8 cellular contexts compared by ENCODE assay signal in the genomic region with DNA sequence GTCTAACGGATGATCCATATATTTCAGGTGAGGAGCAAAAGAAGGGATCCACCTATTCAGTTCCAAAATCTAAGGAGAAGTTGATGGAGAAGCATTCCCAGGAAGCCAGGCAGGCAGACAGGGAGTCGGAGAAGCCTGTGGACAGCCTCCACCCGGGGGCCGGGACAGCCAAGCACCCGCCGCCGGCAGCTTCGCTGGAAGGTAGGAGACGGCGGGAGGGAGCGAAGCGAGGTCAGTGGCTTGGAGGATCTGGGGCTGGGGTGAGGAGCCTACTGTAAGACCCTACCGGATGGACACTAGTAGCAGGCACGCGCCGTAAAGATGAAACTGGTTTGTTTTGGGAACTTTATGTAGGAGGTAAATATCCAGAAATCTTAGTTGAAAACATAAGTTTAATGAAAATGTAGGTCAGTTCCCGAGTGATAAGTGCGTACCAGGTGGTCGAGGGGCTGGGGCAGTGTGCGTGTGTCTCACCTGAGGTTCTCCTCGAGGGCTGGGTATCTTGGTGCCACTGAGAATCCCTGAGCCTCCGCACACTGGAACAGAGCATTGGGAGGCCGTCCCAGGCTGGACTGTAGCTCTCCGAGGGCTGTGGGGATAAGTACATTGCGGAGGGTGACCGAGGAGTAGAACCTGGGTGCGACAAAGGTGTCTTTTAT. TPM values are rescaled to one million over a fixed set of nuclear protein-coding genes. Genes with fewer than 3 reads are reported as not detected.
A peak's percentile ranks its signal among the peaks of the same experiment; 100 is the strongest.
DNase-seq lines count a peak whose midpoint lies in the region; ATAC-seq and TF ChIP-seq lines count a peak whose summit lies in the region.

No MANE protein-coding gene starts in this region.

- H3K27ac ChIP-seq in HCT116 (ENCODE audit: low read depth, low read length) (peak overlapping the region; percentile 89), cardiac muscle cell (peak overlapping the region; percentile 0)

- no peak for TF ChIP-seq POLR2A in HCT116 (IDR thresholded peaks at IDR 0.05; ENCODE audit: borderline replicate concordance, extremely low read depth, insufficient read depth, insufficient read length)

- RAD21 ChIA-PET in HCT116 (lab: Charles Lee; ENCODE audit: low non-redundant PET in 1 of 2, low total read pairs in 2 of 2, uncharacterized antibody in 2 of 2, unreplicated experiment in 2 of 2) = no interaction called here

- TF ChIP-seq CTCF in BJ (IDR thresholded peaks at IDR 0.05; ENCODE audit: insufficient read depth, low read depth, low read length) (no peak), HCT116 (IDR thresholded peaks at IDR 0.05 in 2 of 3, conservative IDR thresholded peaks at IDR 0.05 in 1 of 3; ENCODE audit: borderline replicate concordance in 1 of 3, insufficient read depth in 1 of 3, low read depth in 2 of 3, low read length in 2 of 3) (no peak), cardiac muscle cell (IDR thresholded peaks at IDR 0.05; ENCODE audit: low read depth, low read length) (no peak), retinal pigment epithelial cell (conservative IDR thresholded peaks at IDR 0.05; ENCODE audit: low read depth, low read length) (no peak)

- intact Hi-C loops in HCT116 (cut with micrococcal nuclease) = no loop called here
- intact Hi-C loops in activated CD4-positive, alpha-beta memory T cell treated with anti-CD3 and anti-CD28 coated beads for 36 hours (cut with micrococcal nuclease) = loop anchor here (1.0 to 5.0 kb wide), 2 partner anchors 28 to 96 kb away; a partner anchor contains a TSS

- H3K27ac Mint-ChIP-seq in activated CD4-positive, alpha-beta memory T cell treated with anti-CD3 and anti-CD28 coated beads for 36 hours = peak overlapping the region; percentile 65

- DNase-seq in BJ (ENCODE audit: low read depth) = no peak
- DNase-seq in HCT116 (ENCODE audit: low read depth, low spot score) = no peak
- peak; percentile 33 for DNase-seq in activated CD4-positive, alpha-beta memory T cell treated with anti-CD3 and anti-CD28 coated beads for 36 hours
- DNase-seq in cardiac muscle cell (ENCODE audit: low read depth in 1 of 2, low spot score in 1 of 2) = peak; percentile 11 to 48
- DNase-seq in retinal pigment epithelial cell (ENCODE audit: low read depth) = no peak
- no peak for DNase-seq in SIG-M5 treated with dmso at 0.1 percent for 504 hours (lab: John Stamatoyannopoulos, UW; ENCODE audit: unreplicated experiment)

- ATAC-seq in HCT116 = peak; percentile 23
- no peak for ATAC-seq in HG02938 (IDR thresholded peaks at IDR 0.05; ENCODE audit: unreplicated experiment)
- ATAC-seq in HG02852 (IDR thresholded peaks at IDR 0.05; ENCODE audit: unreplicated experiment) = no peak

- H3K9me3 ChIP-seq in HCT116 (ENCODE audit: control insufficient read depth in 1 of 2, insufficient read depth in 1 of 2, low read depth in 1 of 2, low read length in 2 of 2) (no peaks in the 10 kb centered on the region), cardiac muscle cell (ENCODE audit: low read depth) (no peaks in the 10 kb centered on the region)

- H3K36me3 ChIP-seq in BJ (ENCODE audit: control insufficient read depth, insufficient read depth, low read length) (peaks cover 5% of the 10 kb centered on the region), HCT116 (ENCODE audit: control insufficient read depth in 1 of 2, insufficient read depth in 2 of 2, low read length in 2 of 2) (peaks cover 24 to 47% of the 10 kb centered on the region in 2 experiments), cardiac muscle cell (peaks cover 3% of the 10 kb centered on the region)

- H3K79me2 ChIP-seq in HCT116 (ENCODE audit: insufficient read depth, low read length) = peaks cover 80% of the 10 kb centered on the region

- no peaks in the 10 kb centered on the region for H3K27me3 Mint-ChIP-seq in activated CD4-positive, alpha-beta memory T cell treated with anti-CD3 and anti-CD28 coated beads for 36 hours

- peak overlapping the region; percentile 89 for H3K4me3 Mint-ChIP-seq in activated CD4-positive, alpha-beta memory T cell treated with anti-CD3 and anti-CD28 coated beads for 36 hours

- H2AFZ ChIP-seq in HCT116 (ENCODE audit: low read depth, low read length, poor library complexity, severe bottlenecking) = no peak overlapping the region

- POLR2A ChIA-PET in BJ (lab: Charles Lee) = no interaction called here
- POLR2A ChIA-PET in HCT116 (lab: Charles Lee) = interaction anchor here (1.9 kb wide), 1 partner anchor 56 kb away, joined by 6 read pairs; no protein-coding TSS in a partner anchor
- POLR2A ChIA-PET in activated CD4-positive, alpha-beta memory T cell treated with anti-CD3 and anti-CD28 coated beads for 36 hours (lab: Charles Lee) = interaction anchor here (0.6 to 1.1 kb wide), 3 partner anchors 33 to 150 kb away, joined by 3 to 5 read pairs (median 3); a partner anchor contains a TSS

- H3K27me3 ChIP-seq in BJ (ENCODE audit: control insufficient read depth, insufficient read depth, low read length) (no peaks in the 10 kb centered on the region), HCT116 (ENCODE audit: insufficient read depth, low read length) (no peaks in the 10 kb centered on the region), cardiac muscle cell (no peaks in the 10 kb centered on the region)

- no peaks in the 10 kb centered on the region for H3K9me2 ChIP-seq in HCT116 (ENCODE audit: insufficient read depth)

- peak overlapping the region; percentile 97 for H3K9ac ChIP-seq in HCT116 (ENCODE audit: low read length)

- H3K4me3 ChIP-seq in BJ (ENCODE audit: low read depth, low read length) (peak overlapping the region; percentile 84), HCT116 (replicated peaks in 1 of 2; ENCODE audit: low read depth in 1 of 2, low read length in 2 of 2) (peak overlapping the region; percentile 92 to 97), cardiac muscle cell (peak overlapping the region; percentile 90), retinal pigment epithelial cell (ENCODE audit: low read length) (peak overlapping the region; percentile 97)

- peaks cover 24% of the 10 kb centered on the region for H3K36me3 Mint-ChIP-seq in activated CD4-positive, alpha-beta memory T cell treated with anti-CD3 and anti-CD28 coated beads for 36 hours

- BruUV-seq in HCT116 (replicated peaks; lab: Mats Ljungman, UMichigan) = no TSS peak

- H3K9me3 Mint-ChIP-seq in activated CD4-positive, alpha-beta memory T cell treated with anti-CD3 and anti-CD28 coated beads for 36 hours = no peaks in the 10 kb centered on the region

- H3K4me1 ChIP-seq in HCT116 (ENCODE audit: control insufficient read depth in 1 of 2, insufficient read depth in 2 of 2, low read length in 2 of 2) = peaks cover 16 to 26% of the 10 kb centered on the region in 2 experiments; a peak in 3 of 4 replicates
- peaks cover 4% of the 10 kb centered on the region for H3K4me1 ChIP-seq in cardiac muscle cell (ENCODE audit: low read depth)

- TF ChIP-seq RAD21 in HCT116 (IDR thresholded peaks at IDR 0.05; ENCODE audit: low read depth) = no peak

- CTCF ChIA-PET in BJ (lab: Yijun Ruan, JAX) = interaction anchor here (2.2 kb wide), 1 partner anchor 203 kb away, joined by 4 read pairs; no protein-coding TSS in a partner anchor
- CTCF ChIA-PET in HCT116 (lab: Charles Lee) = interaction anchor here (1.1 to 2.5 kb wide), 2 partner anchors 10 to 44 kb away, joined by 3 to 6 read pairs; no protein-coding TSS in a partner anchor
- CTCF ChIA-PET in activated CD4-positive, alpha-beta memory T cell treated with anti-CD3 and anti-CD28 coated beads for 36 hours (lab: Charles Lee) = interaction anchor here (1.0 to 1.3 kb wide), 3 partner anchors 10 to 42 kb away, joined by 3 to 5 read pairs (median 5); no protein-coding TSS in a partner anchor

- H3K4me2 ChIP-seq in HCT116 (ENCODE audit: low read length) = peak overlapping the region; percentile 98

- H3K4me1 Mint-ChIP-seq in activated CD4-positive, alpha-beta memory T cell treated with anti-CD3 and anti-CD28 coated beads for 36 hours (ENCODE audit: low read depth) = peaks cover 35% of the 10 kb centered on the region

- H4K20me1 ChIP-seq in HCT116 (ENCODE audit: insufficient read depth) = no peaks in the 10 kb centered on the region; the same call in 1 of the 2 replicates

TF ChIP-seq in HCT116, 20 proteins besides CTCF, POLR2A, EP300 and RAD21 (continues in another document):
- no peak for TF ChIP-seq CEBPB (IDR thresholded peaks at IDR 0.05; ENCODE audit: low read depth)

RNA-seq across cellular contexts. Expression of a gene that starts 0.7 kb away (rescaled TPM):
- polyA plus RNA-seq in BJ (2011; rRNA removed) (2.6 TPM in 2 replicates), cardiac muscle cell (13.2 and 13.5 TPM in 2 replicates)
- 1.3 and 1.6 TPM in 2 replicates for polyA minus RNA-seq in BJ (2011; rRNA and poly(A)+ RNA removed)
- total RNA-seq in HCT116 (2021; ENCODE audit: unreplicated experiment) (24.9 TPM), cardiac muscle cell (8.3 and 12.6 TPM in 2 replicates)
- 6.8 and 12.2 TPM in 2 replicates for polyA plus RNA-seq in HCT116 (2012)
- 10 to 100 TPM in 1 of 2 experiments, 1 to 10 TPM in 1; 7.1 to 10.1 TPM for total RNA-seq in activated CD4-positive, alpha-beta memory T cell treated with anti-CD3 and anti-CD28 coated beads for 36 hours

RNA-seq across cellular contexts. Expression of a gene that starts 0.8 kb away (rescaled TPM):
- polyA plus RNA-seq in BJ (2011; rRNA removed) = 58.5 and 105 TPM in 2 replicates
- 49.1 and 82.6 TPM in 2 replicates for polyA minus RNA-seq in BJ (2011; rRNA and poly(A)+ RNA removed)
- 158 TPM for total RNA-seq in HCT116 (2021; ENCODE audit: unreplicated experiment)
- polyA plus RNA-seq in HCT116 (2012) = 113 and 129 TPM in 2 replicates
- total RNA-seq in activated CD4-positive, alpha-beta memory T cell treated with anti-CD3 and anti-CD28 coated beads for 36 hours = 10 to 100 TPM; 74.6 to 76.3 TPM
- 82.2 and 86.2 TPM in 2 replicates for total RNA-seq in cardiac muscle cell
- polyA plus RNA-seq in cardiac muscle cell = 87.5 and 89.6 TPM in 2 replicates

RNA-seq across cellular contexts. Expression of a gene that starts 28.1 kb away (rescaled TPM):
- 31.5 and 56.0 TPM in 2 replicates for polyA plus RNA-seq in BJ (2011; rRNA removed)
- 16.2 and 20.0 TPM in 2 replicates for polyA minus RNA-seq in BJ (2011; rRNA and poly(A)+ RNA removed)
- 165 TPM for total RNA-seq in HCT116 (2021; ENCODE audit: unreplicated experiment)
- polyA plus RNA-seq in HCT116 (2012) = 180 and 191 TPM in 2 replicates
- 10 to 100 TPM; 90.0 to 92.4 TPM for total RNA-seq in activated CD4-positive, alpha-beta memory T cell treated with anti-CD3 and anti-CD28 coated beads for 36 hours
- total RNA-seq in cardiac muscle cell = 58.8 and 76.3 TPM in 2 replicates
- 142 and 159 TPM in 2 replicates for polyA plus RNA-seq in cardiac muscle cell

RNA-seq across cellular contexts. Expression of a gene that starts 43.2 kb away (rescaled TPM):
- polyA plus RNA-seq in BJ (2011; rRNA removed) = 2.8 and 5.3 TPM in 2 replicates
- 3.3 and 3.7 TPM in 2 replicates for polyA minus RNA-seq in BJ (2011; rRNA and poly(A)+ RNA removed)
- total RNA-seq in HCT116 (2021; ENCODE audit: unreplicated experiment) = 50.5 TPM
- 31.9 and 37.5 TPM in 2 replicates for polyA plus RNA-seq in HCT116 (2012)
- total RNA-seq in activated CD4-positive, alpha-beta memory T cell treated with anti-CD3 and anti-CD28 coated beads for 36 hours = 1 to 10 TPM; 6.8 to 7.6 TPM
- 15.5 and 25.2 TPM in 2 replicates for total RNA-seq in cardiac muscle cell
- 12.3 and 17.1 TPM in 2 replicates for polyA plus RNA-seq in cardiac muscle cell

RNA-seq across cellular contexts. Expression of a gene that starts 44.9 kb away (rescaled TPM):
- polyA plus RNA-seq in BJ (2011; rRNA removed) (not detected in 2 replicates), cardiac muscle cell (0.64 and 2.1 TPM in 2 replicates)
- not detected in 2 replicates for polyA minus RNA-seq in BJ (2011; rRNA and poly(A)+ RNA removed)
- total RNA-seq in HCT116 (2021; ENCODE audit: unreplicated experiment) (1.1 TPM), cardiac muscle cell (0.78 and 2.2 TPM in 2 replicates)
- 0.73 and 1.1 TPM in 2 replicates for polyA plus RNA-seq in HCT116 (2012)
- not detected for total RNA-seq in activated CD4-positive, alpha-beta memory T cell treated with anti-CD3 and anti-CD28 coated beads for 36 hours

Comparison
In these comparisons a context has a peak if more than half of its experiments do, and no peak if none do; other contexts are left out.
1. DNase-seq: peak in activated CD4-positive, alpha-beta memory T cell treated with anti-CD3 and anti-CD28 coated beads for 36 hours (single experiment) and cardiac muscle cell (2 of 2); none in BJ (single experiment), HCT116 (single experiment), retinal pigment epithelial cell (single experiment) and SIG-M5 treated with dmso at 0.1 percent for 504 hours (single experiment).
2. Peak in every context shown above with its lines, with median percentiles within 50 percentile points of each other: H3K4me3 ChIP-seq.